Comparison of ENCODE assay signal across 8 cellular contexts in the genomic region with DNA sequence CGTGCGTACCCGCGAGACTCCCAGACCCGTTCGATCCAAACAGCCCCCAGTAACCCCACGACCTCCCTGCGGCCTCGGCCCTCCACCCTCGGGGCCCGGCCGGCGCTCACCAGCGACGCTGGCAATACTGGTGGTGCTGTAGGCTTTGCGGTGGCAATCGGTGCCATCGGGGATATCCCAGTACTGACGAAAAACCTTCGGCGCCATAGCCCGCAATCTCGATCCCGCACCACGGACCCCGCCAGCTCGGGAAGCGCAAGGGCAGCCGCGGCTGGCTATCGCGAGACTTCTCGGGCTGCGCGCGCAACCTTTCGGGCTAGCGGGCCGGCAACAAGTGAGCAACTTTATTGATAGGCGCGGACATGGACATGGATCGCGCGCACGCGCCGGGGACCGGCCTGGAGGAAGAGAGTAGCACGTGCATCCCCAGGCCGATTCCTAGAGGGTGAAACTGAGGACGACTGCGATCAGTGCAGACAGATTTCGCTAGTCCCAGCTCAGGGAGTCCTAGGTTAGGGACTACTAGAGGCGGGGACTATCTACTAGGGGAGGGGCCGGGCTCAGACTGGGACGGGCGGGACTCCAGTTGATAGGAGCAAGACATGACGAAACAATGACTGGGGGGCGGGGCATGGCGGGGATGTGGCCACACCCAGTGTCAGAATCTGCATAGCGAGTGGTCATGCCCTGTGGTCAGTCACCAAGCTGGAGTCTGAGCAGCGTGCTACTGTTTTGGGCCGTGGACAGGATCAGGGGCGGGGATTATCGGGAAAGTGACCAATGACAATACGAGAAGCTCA. TPM values are rescaled to one million over a fixed set of nuclear protein-coding genes. Genes with fewer than 3 reads are reported as not detected.
DNase-seq lines count a peak whose midpoint lies in the region; ATAC-seq and TF ChIP-seq lines count a peak whose summit lies in the region.

A gene (minus strand): TSS at position 289 of the 800 bp plus-strand sequence. CDS start 82 bp downstream, at position 207.

- peaks cover 12% of the 10 kb centered on the region for H3K79me2 ChIP-seq in parathyroid adenoma

- H3K4me3 ChIP-seq in GM12864 (ENCODE audit: low read depth, low read length) (peak within 1 kb of the TSS; percentile 84), cardiac muscle cell (peak within 1 kb of the TSS; percentile 85), parathyroid adenoma (ENCODE audit: low read depth, low read length) (peak within 1 kb of the TSS; percentile 95), transverse colon (peak within 1 kb of the TSS; percentile 52 to 86 (median 82))

- H3K4me1 Mint-ChIP-seq in activated naive CD8-positive, alpha-beta T cell (ENCODE audit: low read depth): peaks cover 31% of the 10 kb centered on the region

- H3K27ac Mint-ChIP-seq in activated naive CD8-positive, alpha-beta T cell: peak within 1 kb of the TSS; percentile 99

- H3K9me3 ChIP-seq in cardiac muscle cell (ENCODE audit: low read depth) (no peaks in the 10 kb centered on the region), parathyroid adenoma (ENCODE audit: control insufficient read depth, low read length) (no peaks in the 10 kb centered on the region), transverse colon (no peaks in the 10 kb centered on the region)

- peak within 1 kb of the TSS; percentile 80 for H3K4me2 ChIP-seq in parathyroid adenoma (ENCODE audit: low read length)

- intact Hi-C loops in transverse colon (cut with DNase I; ENCODE audit: low total_unique reads): no loop called here

- peak; percentile 33 for ATAC-seq in HG02678 (IDR thresholded peaks at IDR 0.05; ENCODE audit: unreplicated experiment)

- H3K9me3 Mint-ChIP-seq in activated naive CD8-positive, alpha-beta T cell (ENCODE audit: low read depth): no peaks in the 10 kb centered on the region

- peak within 1 kb of the TSS; percentile 89 for H2AFZ ChIP-seq in parathyroid adenoma

- 0% methylated on average over 57 of the region's 66 CpGs; no CpG with 5 or more reads in 1 of the 2 donors for WGBS in transverse colon (ENCODE audit: low coverage in 1 of 2), 2 donors

- DNase-seq in GM12864 (ENCODE audit: low read depth) (peak; percentile 71), NCI-H1105 treated with DMSO at 0.1 percent for 48 hours (lab: John Stamatoyannopoulos, UW) (peak; percentile 93), SKM-1 treated with dmso at 0.1 percent for 144 hours (lab: John Stamatoyannopoulos, UW; ENCODE audit: unreplicated experiment) (peak; percentile 94), cardiac muscle cell (ENCODE audit: low read depth in 1 of 2, low spot score in 1 of 2) (peak; percentile 97 to 98), transverse colon (peak; percentile 99)

- TF ChIP-seq POLR2A in transverse colon (IDR thresholded peaks at IDR 0.05): peak; percentile 64

- H3K4me1 ChIP-seq in cardiac muscle cell (ENCODE audit: low read depth) (peaks cover 5% of the 10 kb centered on the region), parathyroid adenoma (peaks cover 3% of the 10 kb centered on the region), transverse colon (peaks cover 11 to 21% (median 21%) of the 10 kb centered on the region in 4 donors)

- in situ Hi-C loops in transverse colon (cut with MboI; ENCODE audit: low pct_ligation_motif_present in 1 of 4, low pct_unique_long_range_greater_than_20kb in 1 of 4, low sequenced_read_pairs in 3 of 4): no loop called here

- H3K27me3 ChIP-seq in cardiac muscle cell: no peaks in the 10 kb centered on the region
- H3K27me3 ChIP-seq in parathyroid adenoma (ENCODE audit: control insufficient read depth, insufficient read depth, low read length): no peaks in the 10 kb centered on the region
- no peaks in the 10 kb centered on the region for H3K27me3 ChIP-seq in transverse colon

- H3K27ac ChIP-seq in cardiac muscle cell: peak within 1 kb of the TSS; percentile 93
- peak within 1 kb of the TSS; percentile 82 for H3K27ac ChIP-seq in parathyroid adenoma
- H3K27ac ChIP-seq in transverse colon: peak within 1 kb of the TSS; percentile 84 to 93 (median 88)

- H3K36me3 Mint-ChIP-seq in activated naive CD8-positive, alpha-beta T cell: no peaks in the 10 kb centered on the region

- H3K27me3 Mint-ChIP-seq in activated naive CD8-positive, alpha-beta T cell: no peaks in the 10 kb centered on the region

- peak within 1 kb of the TSS; percentile 68 for H3K9ac ChIP-seq in parathyroid adenoma

- H3K36me3 ChIP-seq in cardiac muscle cell: no peaks in the 10 kb centered on the region
- H3K36me3 ChIP-seq in parathyroid adenoma (ENCODE audit: control insufficient read depth, insufficient read depth, low read length): no peaks in the 10 kb centered on the region
- H3K36me3 ChIP-seq in transverse colon: no peaks in the 10 kb centered on the region

- peak within 1 kb of the TSS; percentile 99 for H3K4me3 Mint-ChIP-seq in activated naive CD8-positive, alpha-beta T cell

- TF ChIP-seq CTCF in GM12864 (IDR thresholded peaks at IDR 0.05; ENCODE audit: low read depth, low read length, missing control alignments) (no peak), cardiac muscle cell (IDR thresholded peaks at IDR 0.05; ENCODE audit: low read depth, low read length) (no peak), parathyroid adenoma (IDR thresholded peaks at IDR 0.05) (no peak), transverse colon (IDR thresholded peaks at IDR 0.05) (peak in 2 of 5 experiments; percentile 15 to 19)

- no peak for TF ChIP-seq EP300 in transverse colon (IDR thresholded peaks at IDR 0.05; ENCODE audit: low read depth)

RNA-seq across cellular contexts. Expression of the gene that starts here (rescaled TPM):
- total RNA-seq in cardiac muscle cell: 295 and 485 TPM in 2 replicates
- 738 and 760 TPM in 2 replicates for polyA plus RNA-seq in cardiac muscle cell
- 100 to 1,000 TPM; 149 to 352 (median 235) TPM for total RNA-seq in transverse colon

Comparison
In these comparisons a context has a peak if more than half of its experiments do, and no peak if none do; other contexts are left out.
1. Peak in every context shown above with its lines: DNase-seq, ATAC-seq, H3K4me3 ChIP-seq and H3K27ac ChIP-seq.